In genomic region chr10:28910960-28911359, GRCh38 we compare ENCODE assay signal across 17 cellular contexts.
DNase-seq lines count a peak whose midpoint lies in the region; ATAC-seq and TF ChIP-seq lines count a peak whose summit lies in the region.
"Had no signal": no experiment of that assay in that cellular context is flagged by ENCODE, and none has a peak within 500 bp of the region (broad histone marks: within the 10 kb centered on the region; RNA-seq: fewer than 3 reads in every experiment).

No MANE protein-coding gene starts in this region.

- TF ChIP-seq CTCF in fibroblast of the aortic adventitia (IDR thresholded peaks at IDR 0.05; ENCODE audit: insufficient read depth, low read length), result no peak
- TF ChIP-seq CTCF in sigmoid colon (IDR thresholded peaks at IDR 0.05), result no peak

- no peaks in the 10 kb centered on the region for H3K4me1 Mint-ChIP-seq in T-cell
- H3K4me1 Mint-ChIP-seq: activated naive CD4-positive, alpha-beta T cell treated with anti-CD3 and anti-CD28 coated beads, Interleukin-2, amount 50 U/mL, for 24 hours; CD4-positive, CD25-positive, alpha-beta regulatory T cell had no signal

- no peak for TF ChIP-seq POLR2A in sigmoid colon (IDR thresholded peaks at IDR 0.05)

- H3K27ac Mint-ChIP-seq in T-cell, result no peak overlapping the region
- H3K27ac Mint-ChIP-seq: activated naive CD4-positive, alpha-beta T cell treated with anti-CD3 and anti-CD28 coated beads, Interleukin-2, amount 50 U/mL, for 24 hours; CD4-positive, CD25-positive, alpha-beta regulatory T cell had no signal

- ATAC-seq in T-cell (replicated peaks in 1 of 4), result no peak
- ATAC-seq in GM21576 (IDR thresholded peaks at IDR 0.05; ENCODE audit: unreplicated experiment), result no peak
- ATAC-seq: esophagus mucosa had no signal

- H3K4me3 Mint-ChIP-seq in T-cell, result no peak overlapping the region
- H3K4me3 Mint-ChIP-seq: activated naive CD4-positive, alpha-beta T cell treated with anti-CD3 and anti-CD28 coated beads, Interleukin-2, amount 50 U/mL, for 24 hours; CD4-positive, CD25-positive, alpha-beta regulatory T cell had no signal

- no peaks in the 10 kb centered on the region for H3K36me3 ChIP-seq in adipocyte (ENCODE audit: control insufficient read depth, insufficient read depth, low read length, severe bottlenecking)
- H3K36me3 ChIP-seq in sigmoid colon, result no peaks in the 10 kb centered on the region
- H3K36me3 ChIP-seq: neutrophil had no signal

- 68 to 69% methylated on average over 3 of the region's 3 CpGs for WGBS in sigmoid colon, 2 donors

- H3K9me3 Mint-ChIP-seq in T-cell, result no peaks in the 10 kb centered on the region
- H3K9me3 Mint-ChIP-seq: activated naive CD4-positive, alpha-beta T cell treated with anti-CD3 and anti-CD28 coated beads, Interleukin-2, amount 50 U/mL, for 24 hours; CD4-positive, CD25-positive, alpha-beta regulatory T cell had no signal

- no peak for TF ChIP-seq EP300 in sigmoid colon (IDR thresholded peaks at IDR 0.05)

- H3K4me3 ChIP-seq in adipocyte (ENCODE audit: low read length) (no peak overlapping the region), fibroblast of the aortic adventitia (ENCODE audit: low read depth, low read length) (no peak overlapping the region), sigmoid colon (no peak overlapping the region)

- H3K27me3 ChIP-seq in adipocyte (replicated peaks; ENCODE audit: control insufficient read depth, insufficient read depth, low read length) (no peaks in the 10 kb centered on the region), sigmoid colon (no peaks in the 10 kb centered on the region)
- H3K27me3 ChIP-seq: neutrophil had no signal

- H3K9ac ChIP-seq in adipocyte (ENCODE audit: low read length), result peak overlapping the region; percentile 11

- CTCF ChIA-PET in T-cell (lab: Charles Lee), result no interaction called here

- POLR2A ChIA-PET in T-cell (lab: Charles Lee), result no interaction called here

- H3K36me3 Mint-ChIP-seq in T-cell, result no peaks in the 10 kb centered on the region
- H3K36me3 Mint-ChIP-seq: activated naive CD4-positive, alpha-beta T cell treated with anti-CD3 and anti-CD28 coated beads, Interleukin-2, amount 50 U/mL, for 24 hours; CD4-positive, CD25-positive, alpha-beta regulatory T cell had no signal

- peaks cover 10% of the 10 kb centered on the region for H3K4me1 ChIP-seq in adipocyte (ENCODE audit: control insufficient read depth, insufficient read depth, low read length)
- peaks cover 0 to 14% (median 12%) of the 10 kb centered on the region in 4 donors for H3K4me1 ChIP-seq in sigmoid colon

- intact Hi-C loops in sigmoid colon (cut with DNase I), result no loop called here

- H3K9me3 ChIP-seq in adipocyte (ENCODE audit: control insufficient read depth, low read length) (no peaks in the 10 kb centered on the region), sigmoid colon (no peaks in the 10 kb centered on the region)
- H3K9me3 ChIP-seq: neutrophil had no signal

- H3K27me3 Mint-ChIP-seq in T-cell, result peaks cover 0 to 3% of the 10 kb centered on the region in 2 donors
- H3K27me3 Mint-ChIP-seq: activated naive CD4-positive, alpha-beta T cell treated with anti-CD3 and anti-CD28 coated beads, Interleukin-2, amount 50 U/mL, for 24 hours; CD4-positive, CD25-positive, alpha-beta regulatory T cell had no signal

- DNase-seq in EH (ENCODE audit: low read depth), result peak; percentile 88
- DNase-seq in adipocyte (ENCODE audit: low read depth), result peak; percentile 86
- DNase-seq in fibroblast of the aortic adventitia (ENCODE audit: low read depth), result peak; percentile 85
- DNase-seq in sigmoid colon, result no peak
- DNase-seq in T-cell, result no peak
- no peak for DNase-seq in NCI-H748 (lab: John Stamatoyannopoulos, UW; ENCODE audit: unreplicated experiment)
- DNase-seq in cerebellum (ENCODE audit: low spot score), result no peak
- DNase-seq: activated CD4-positive, alpha-beta T cell treated with anti-CD3 and anti-CD28 coated beads for 1 hour; activated CD8-positive, alpha-beta memory T cell treated with anti-CD3 and anti-CD28 coated beads, Interleukin-2, amount 50 U/mL, for 48 hours; CD4-positive, CD25-positive, alpha-beta regulatory T cell; mesendoderm; NCI-H69; T-helper 1 cell had no signal

- H3K27ac ChIP-seq in sigmoid colon, result peak overlapping the region in 3 of 4 donors; percentile 12 to 63 (median 42)
- H3K27ac ChIP-seq: neutrophil had no signal

Comparison
In these comparisons a context has a peak if more than half of its experiments do, and no peak if none do; other contexts are left out.
1. DNase-seq: peak in EH (single experiment), adipocyte (single experiment) and fibroblast of the aortic adventitia (single experiment); none in sigmoid colon (single experiment), T-cell (0 of 34), NCI-H748 (single experiment) and cerebellum (single experiment).